In genomic region chr7:88291401-88292173, GRCh38 we compare ENCODE assay signal across 19 cellular contexts. TPM values are rescaled to one million over a fixed set of nuclear protein-coding genes. Genes with fewer than 3 reads are reported as not detected.
A peak's percentile ranks its signal among the peaks of the same experiment; 100 is the strongest.
DNase-seq lines count a peak whose midpoint lies in the region; ATAC-seq and TF ChIP-seq lines count a peak whose summit lies in the region.
"Had no signal": no experiment of that assay in that cellular context is flagged by ENCODE, and none has a peak within 500 bp of the region (broad histone marks: within the 10 kb centered on the region; RNA-seq: fewer than 3 reads in every experiment).

No MANE protein-coding gene starts in this region.

- H3K4me3 ChIP-seq in Caco-2 (ENCODE audit: low read depth, low read length): no peak overlapping the region
- no peak overlapping the region for H3K4me3 ChIP-seq in choroid plexus epithelial cell (ENCODE audit: low read depth, low read length)

- H3K9me3 Mint-ChIP-seq in Caco-2 (ENCODE audit: unreplicated experiment) (no peaks in the 10 kb centered on the region), osteocyte (ENCODE audit: unreplicated experiment) (no peaks in the 10 kb centered on the region)
- H3K9me3 Mint-ChIP-seq: activated naive CD8-positive, alpha-beta T cell treated with anti-CD3 and anti-CD28 coated beads, Interleukin-2, amount 50 U/mL, for 24 hours had no signal

- no TSS peak for BruUV-seq in Caco-2 (replicated peaks; lab: Mats Ljungman, UMichigan)

- no peak for TF ChIP-seq CTCF in Caco-2 (IDR thresholded peaks at IDR 0.05; ENCODE audit: insufficient read depth in 1 of 2, low read depth in 1 of 2, low read length in 1 of 2, severe bottlenecking in 1 of 2, unreplicated experiment in 1 of 2)
- TF ChIP-seq CTCF in choroid plexus epithelial cell (conservative IDR thresholded peaks at IDR 0.05; ENCODE audit: low read depth, low read length): no peak
- no peak for TF ChIP-seq CTCF in osteocyte (IDR thresholded peaks at IDR 0.05)

- ATAC-seq in GM18861 (IDR thresholded peaks at IDR 0.05; ENCODE audit: unreplicated experiment) (no peak), GM21423 (IDR thresholded peaks at IDR 0.05; ENCODE audit: unreplicated experiment) (no peak)
- ATAC-seq: activated CD4-positive, CD25-positive, alpha-beta regulatory T cell treated with anti-CD3 and anti-CD28 coated beads, Interleukin-2, amount 50 U/mL, for 24 hours; activated naive CD8-positive, alpha-beta T cell treated with anti-CD3 and anti-CD28 coated beads, Interleukin-2, amount 50 U/mL, for 24 hours had no signal

- no peaks in the 10 kb centered on the region for H3K27me3 ChIP-seq in Caco-2 (replicated peaks; ENCODE audit: control insufficient read depth, insufficient read depth, low read length)

- POLR2A ChIA-PET in Caco-2 (lab: Charles Lee): no interaction called here

- H3K4me3 Mint-ChIP-seq in Caco-2 (ENCODE audit: unreplicated experiment) (no peak overlapping the region), osteocyte (ENCODE audit: unreplicated experiment) (no peak overlapping the region)
- H3K4me3 Mint-ChIP-seq: activated naive CD8-positive, alpha-beta T cell treated with anti-CD3 and anti-CD28 coated beads, Interleukin-2, amount 50 U/mL, for 24 hours had no signal

- no peaks in the 10 kb centered on the region for H3K36me3 Mint-ChIP-seq in Caco-2 (ENCODE audit: insufficient read depth, unreplicated experiment)
- H3K36me3 Mint-ChIP-seq in osteocyte (ENCODE audit: unreplicated experiment): no peaks in the 10 kb centered on the region

- H3K27me3 Mint-ChIP-seq in Caco-2 (ENCODE audit: insufficient read depth, unreplicated experiment): no peaks in the 10 kb centered on the region
- H3K27me3 Mint-ChIP-seq in osteocyte (ENCODE audit: unreplicated experiment): peaks cover 1% of the 10 kb centered on the region
- H3K27me3 Mint-ChIP-seq: activated naive CD8-positive, alpha-beta T cell treated with anti-CD3 and anti-CD28 coated beads, Interleukin-2, amount 50 U/mL, for 24 hours had no signal

- no peaks in the 10 kb centered on the region for H3K4me1 Mint-ChIP-seq in Caco-2 (ENCODE audit: low read depth, unreplicated experiment)
- H3K4me1 Mint-ChIP-seq in osteocyte (ENCODE audit: unreplicated experiment): no peaks in the 10 kb centered on the region
- H3K4me1 Mint-ChIP-seq: activated naive CD8-positive, alpha-beta T cell treated with anti-CD3 and anti-CD28 coated beads, Interleukin-2, amount 50 U/mL, for 24 hours had no signal

- H3K9me3 ChIP-seq in Caco-2: no peaks in the 10 kb centered on the region
- H3K9me3 ChIP-seq: SK-N-SH had no signal

- no peaks in the 10 kb centered on the region for H3K36me3 ChIP-seq in Caco-2 (ENCODE audit: control insufficient read depth, insufficient read depth, low read length)

- CTCF ChIA-PET in Caco-2 (lab: Charles Lee): interaction anchor here (0.7 kb wide), 1 partner anchor 67 kb away, joined by 3 read pairs; no protein-coding TSS in a partner anchor

- H3K4me1 ChIP-seq in Caco-2: peaks cover 16% of the 10 kb centered on the region

- intact Hi-C loops in Caco-2 (cut with micrococcal nuclease; ENCODE audit: unreplicated experiment): loop anchor here (2.0 kb wide), 1 partner anchor 27 kb away; no protein-coding TSS in a partner anchor

- H3K27ac Mint-ChIP-seq in Caco-2 (ENCODE audit: unreplicated experiment): peak overlapping the region; percentile 57
- H3K27ac Mint-ChIP-seq in osteocyte (ENCODE audit: unreplicated experiment): no peak overlapping the region
- H3K27ac Mint-ChIP-seq: activated naive CD8-positive, alpha-beta T cell treated with anti-CD3 and anti-CD28 coated beads, Interleukin-2, amount 50 U/mL, for 24 hours had no signal

- peak; percentile 37 to 46 for DNase-seq in Caco-2
- DNase-seq in LoVo (ENCODE audit: low spot score): peak; percentile 75
- peak; percentile 47 for DNase-seq in choroid plexus epithelial cell (ENCODE audit: low read depth)
- DNase-seq in myocyte (ENCODE audit: low read depth): peak; percentile 53
- DNase-seq in NCI-H774 (lab: John Stamatoyannopoulos, UW): no peak
- DNase-seq in osteocyte (ENCODE audit: extremely low spot score, unreplicated experiment): no peak
- DNase-seq: activated naive CD8-positive, alpha-beta T cell treated with anti-CD3 and anti-CD28 coated beads, Interleukin-2, amount 50 U/mL, for 24 hours; cortex of kidney; EL; foreskin melanocyte; GOT3; NCI-H1092; NCI-H82; retina; SK-N-SH; stimulated activated naive CD4-positive, alpha-beta T cell had no signal

RNA-seq across cellular contexts. Expression of gene STEAP4, which starts 15.1 kb away (rescaled TPM):
- total RNA-seq in Caco-2 (2022): 0.05 TPM in 1 of 2 replicates, not detected in the other
- 0.05 and 0.11 TPM in 2 replicates for total RNA-seq in myocyte
- polyA plus RNA-seq in myocyte (2012): 0.20 TPM
- 0.11 and 0.21 TPM in 2 replicates for total RNA-seq in osteocyte
- polyA plus RNA-seq: SK-N-SH had no signal

Comparison
In these comparisons a context has a peak if more than half of its experiments do, and no peak if none do; other contexts are left out.
1. DNase-seq: peak in Caco-2 (2 of 2), LoVo (single experiment), choroid plexus epithelial cell (single experiment) and myocyte (single experiment); none in NCI-H774 (single experiment) and osteocyte (single experiment).